ENCODE assay signal across 25 cellular contexts in genomic region chr2:48954935-48955334, GRCh38.
DNase-seq lines count a peak whose midpoint lies in the region; TF ChIP-seq lines count a peak whose summit lies in the region.
"Had no signal": no experiment of that assay in that cellular context is flagged by ENCODE, and none has a peak within 500 bp of the region (broad histone marks: within the 10 kb centered on the region; RNA-seq: fewer than 3 reads in every experiment).

No MANE protein-coding gene starts in this region.

- no peaks in the 10 kb centered on the region for H3K27me3 ChIP-seq in MG63
- no peaks in the 10 kb centered on the region for H3K27me3 ChIP-seq in WERI-Rb-1 (ENCODE audit: insufficient read depth, low read depth, severe bottlenecking)

- H3K9me3 ChIP-seq in MG63 (no peaks in the 10 kb centered on the region), WERI-Rb-1 (ENCODE audit: severe bottlenecking) (no peaks in the 10 kb centered on the region)
- H3K9me3 ChIP-seq: Caco-2, HAP-1, SJCRH30 had no signal

- H3K27ac ChIP-seq in WERI-Rb-1: no peak overlapping the region
- H3K27ac ChIP-seq: C4-2B, PC-9, SJCRH30 had no signal

- no peak for TF ChIP-seq CTCF in WERI-Rb-1 (IDR thresholded peaks at IDR 0.05; ENCODE audit: low read depth, low read length)

- DNase-seq in HS-5 (ENCODE audit: low read depth) (peak; percentile 11), MG63 (peak; percentile 20), iris pigment epithelial cell (ENCODE audit: low read depth) (peak; percentile 35), WERI-Rb-1 (no peak), head of caudate nucleus (no peak), islet precursor cell (no peak)
- DNase-seq in stimulated activated CD4-positive, alpha-beta T cell treated with anti-CD3 and anti-CD28 coated beads, Interleukin-15, amount 100 ng/mL, for 24 hours: no peak
- DNase-seq: CD8-positive, alpha-beta T cell; EL; GDM1; HFFc6; NCI-H1105 treated with DMSO at 0.1 percent for 48 hours; NCI-H146; NCI-H1930; NCI-H2107; NCI-H524; NCI-H82; NK-92 treated with Interleukin-12 subunit alpha and Interleukin-12 subunit beta, amount 100 ng/mL, for 24 hours; PC-9; SJCRH30 had no signal

- H3K36me3 ChIP-seq in MG63 (no peaks in the 10 kb centered on the region), WERI-Rb-1 (no peaks in the 10 kb centered on the region)
- H3K36me3 ChIP-seq: HAP-1, SJCRH30 had no signal

- H3K4me3 ChIP-seq in MG63 (no peak overlapping the region), WERI-Rb-1 (ENCODE audit: low read depth, low read length) (no peak overlapping the region)
- H3K4me3 ChIP-seq: GM12878, GM23338, HAP-1, PC-9, SJCRH30 had no signal

- intact Hi-C loops in head of caudate nucleus (cut with DNase I): no loop called here

Comparison
In these comparisons a context has a peak if more than half of its experiments do, and no peak if none do; other contexts are left out.
1. DNase-seq: peak in HS-5 (single experiment), MG63 (single experiment) and iris pigment epithelial cell (single experiment); none in WERI-Rb-1 (single experiment), head of caudate nucleus (0 of 42), islet precursor cell (single experiment) and stimulated activated CD4-positive, alpha-beta T cell treated with anti-CD3 and anti-CD28 coated beads, Interleukin-15, amount 100 ng/mL, for 24 hours (single experiment).